Comparison of ENCODE assay signal across 9 cellular contexts in genomic region chrX:37746268-37746931, GRCh38. TPM values are rescaled to one million over a fixed set of nuclear protein-coding genes. Genes with fewer than 3 reads are reported as not detected.
DNase-seq lines count a peak whose midpoint lies in the region; ATAC-seq and TF ChIP-seq lines count a peak whose summit lies in the region.
"Had no signal": no experiment of that assay in that cellular context is flagged by ENCODE, and none has a peak within 500 bp of the region (broad histone marks: within the 10 kb centered on the region; RNA-seq: fewer than 3 reads in every experiment).

No MANE protein-coding gene starts in this region.

- H3K9me3 ChIP-seq in neural progenitor cell (ENCODE audit: low read depth), result no peaks in the 10 kb centered on the region

- no peaks in the 10 kb centered on the region for H3K27me3 Mint-ChIP-seq in dendritic cell treated with granulocyte-macrophage colony-stimulating factor and Interleukin-4, amounts not matched to agents 40 ng/mL and 50 ng/mL, for 4 days
- no peaks in the 10 kb centered on the region for H3K27me3 Mint-ChIP-seq in neural progenitor cell (ENCODE audit: insufficient read depth, low read depth)

- ATAC-seq in GM18517 (IDR thresholded peaks at IDR 0.05; ENCODE audit: unreplicated experiment), result peak; percentile 94
- peak; percentile 93 for ATAC-seq in GM21723 (IDR thresholded peaks at IDR 0.05; ENCODE audit: unreplicated experiment)

- peaks cover 31% of the 10 kb centered on the region for H3K4me1 Mint-ChIP-seq in dendritic cell treated with granulocyte-macrophage colony-stimulating factor and Interleukin-4, amounts not matched to agents 40 ng/mL and 50 ng/mL, for 4 days (ENCODE audit: low read depth)
- peaks cover 2% of the 10 kb centered on the region for H3K4me1 Mint-ChIP-seq in neural progenitor cell

- H3K79me2 ChIP-seq in neural progenitor cell (ENCODE audit: low read depth), result no peaks in the 10 kb centered on the region

- DNase-seq in KBM-7, result peak; percentile 80
- no peak for DNase-seq in iPS-NIHi7 (ENCODE audit: extremely low spot score)
- no peak for DNase-seq in NCI-H748 (lab: John Stamatoyannopoulos, UW; ENCODE audit: unreplicated experiment)
- DNase-seq in cerebellum (ENCODE audit: low spot score), result no peak
- no peak for DNase-seq in neural progenitor cell (ENCODE audit: low spot score)

- H3K4me3 ChIP-seq in neural progenitor cell, result no peak overlapping the region

- H3K9me3 Mint-ChIP-seq in dendritic cell treated with granulocyte-macrophage colony-stimulating factor and Interleukin-4, amounts not matched to agents 40 ng/mL and 50 ng/mL, for 4 days, result no peaks in the 10 kb centered on the region
- no peaks in the 10 kb centered on the region for H3K9me3 Mint-ChIP-seq in neural progenitor cell

- H3K4me3 Mint-ChIP-seq in dendritic cell treated with granulocyte-macrophage colony-stimulating factor and Interleukin-4, amounts not matched to agents 40 ng/mL and 50 ng/mL, for 4 days, result peak overlapping the region; percentile 24
- H3K4me3 Mint-ChIP-seq in neural progenitor cell, result no peak overlapping the region

- in situ Hi-C loops in KBM-7 (cut with MboI; ENCODE audit: low pct_unique_long_range_greater_than_20kb, low sequenced_read_pairs), result no loop called here

- no peak overlapping the region for H3K4me2 ChIP-seq in neural progenitor cell

- no peak overlapping the region for H3K27ac ChIP-seq in neural progenitor cell
- H3K27ac ChIP-seq: epithelial cell of prostate had no signal

- peak overlapping the region; percentile 87 for H3K27ac Mint-ChIP-seq in dendritic cell treated with granulocyte-macrophage colony-stimulating factor and Interleukin-4, amounts not matched to agents 40 ng/mL and 50 ng/mL, for 4 days
- no peak overlapping the region for H3K27ac Mint-ChIP-seq in neural progenitor cell

- no peaks in the 10 kb centered on the region for H3K36me3 Mint-ChIP-seq in dendritic cell treated with granulocyte-macrophage colony-stimulating factor and Interleukin-4, amounts not matched to agents 40 ng/mL and 50 ng/mL, for 4 days (ENCODE audit: low read depth)
- no peaks in the 10 kb centered on the region for H3K36me3 Mint-ChIP-seq in neural progenitor cell

- H3K9ac ChIP-seq in neural progenitor cell, result no peak overlapping the region

- intact Hi-C loops in dendritic cell treated with granulocyte-macrophage colony-stimulating factor and Interleukin-4, amounts not matched to agents 40 ng/mL and 50 ng/mL, for 4 days (cut with micrococcal nuclease), result loop anchor here (5.0 kb wide), 1 partner anchor 41 kb away; no protein-coding TSS in a partner anchor

- no peaks in the 10 kb centered on the region for H3F3A ChIP-seq in neural progenitor cell (ENCODE audit: low read depth)

- H3K27me3 ChIP-seq in neural progenitor cell, result no peaks in the 10 kb centered on the region

- no peak for TF ChIP-seq CTCF in neural progenitor cell (IDR thresholded peaks at IDR 0.05)

- H3K4me1 ChIP-seq in neural progenitor cell, result no peaks in the 10 kb centered on the region

- no peak overlapping the region for H2AFZ ChIP-seq in neural progenitor cell (replicated peaks)

- H4K20me1 ChIP-seq in neural progenitor cell (ENCODE audit: low read depth), result no peaks in the 10 kb centered on the region

- H3K36me3 ChIP-seq in neural progenitor cell, result no peaks in the 10 kb centered on the region

RNA-seq across cellular contexts. Expression of gene CYBB, which starts 33.5 kb away (rescaled TPM):
- total RNA-seq in cerebellum, result 10.3 TPM
- 0.28 TPM in 1 of 2 replicates, not detected in the other for total RNA-seq in neural progenitor cell (ENCODE audit: low replicate concordance)
